ENCODE assay signal across 30 cellular contexts in the genomic region with DNA sequence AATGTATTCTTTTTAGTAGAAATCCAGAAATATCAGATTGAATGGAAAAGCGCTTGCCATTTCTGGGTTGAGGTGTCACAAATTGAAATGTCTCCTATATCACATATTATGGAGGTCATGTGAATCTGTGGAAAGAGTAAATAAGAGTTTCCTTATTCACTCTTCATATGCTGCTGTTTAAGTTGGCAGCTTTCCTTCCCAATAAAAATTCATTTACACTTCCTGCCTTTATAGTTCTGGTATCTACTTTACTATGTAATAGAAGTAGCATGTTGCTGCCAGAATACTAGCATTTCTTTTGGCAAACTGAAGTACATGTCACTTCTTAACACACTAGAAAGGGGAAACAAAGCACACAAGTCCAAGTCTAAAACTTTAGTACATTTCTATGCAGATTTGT.
"Had no signal": no experiment of that assay in that cellular context is flagged by ENCODE, and none has a peak within 500 bp of the region (broad histone marks: within the 10 kb centered on the region; RNA-seq: fewer than 3 reads in every experiment).

No MANE protein-coding gene starts in this region.

- H3K9me3 Mint-ChIP-seq: activated CD4-positive, alpha-beta T cell treated with anti-CD3 and anti-CD28 coated beads, Interleukin-2, amount 10 ng/mL, durations not matched to agents 7 days and 5 days; activated naive CD4-positive, alpha-beta T cell treated with anti-CD3 and anti-CD28 coated beads for 36 hours; activated naive CD4-positive, alpha-beta T cell treated with anti-CD3 and anti-CD28 coated beads, Interleukin-2, amount 50 U/mL, for 72 hours; activated T-cell treated with anti-CD3 and anti-CD28 coated beads, Interleukin-2, amount 50 U/mL, for 24 hours had no signal

- H3K4me3 Mint-ChIP-seq: activated CD4-positive, alpha-beta T cell treated with anti-CD3 and anti-CD28 coated beads for 36 hours; activated CD4-positive, alpha-beta T cell treated with anti-CD3 and anti-CD28 coated beads, Interleukin-2, amount 10 ng/mL, durations not matched to agents 7 days and 5 days; activated CD8-positive, alpha-beta T cell treated with anti-CD3 and anti-CD28 coated beads, Interleukin-2, amount 10 ng/mL, durations not matched to agents 7 days and 5 days; activated naive CD4-positive, alpha-beta T cell treated with anti-CD3 and anti-CD28 coated beads for 36 hours; activated T-cell treated with anti-CD3 and anti-CD28 coated beads, Interleukin-2, amount 50 U/mL, for 24 hours; activated T-helper 1 cell treated with anti-CD3 and anti-CD28 coated beads, Interleukin-12 subunit alpha, Interleukin-12 subunit beta, Interleukin-2, Interleukin-4 antibody, amounts not matched to agents 30 ng/mL and 10 ng/mL and 1 ng/mL, durations not matched to agents 14 hours and 24 hours and 36 hours; T-helper 1 cell treated with Interleukin-12 subunit alpha and Interleukin-12 subunit beta and Interleukin-4 antibody, amounts not matched to agents 30 μg/mL and 1 μg/mL, for 36 hours; T-helper 2 cell treated with Interferon-gamma antibody and Interleukin-4, amounts not matched to agents 5 μg/mL and 100 μg/mL, for 36 hours; WTC11 had no signal

- H3K27ac ChIP-seq: adrenal gland, body of pancreas, breast epithelium had no signal

- H3K4me2 ChIP-seq: SK-N-SH had no signal

- ATAC-seq: activated CD4-positive, alpha-beta T cell treated with anti-CD3 and anti-CD28 coated beads for 36 hours; activated CD4-positive, CD25-positive, alpha-beta regulatory T cell treated with anti-CD3 and anti-CD28 coated beads, Interleukin-2, amount 50 U/mL, for 24 hours; activated CD8-positive, alpha-beta T cell treated with anti-CD3 and anti-CD28 coated beads, Interleukin-2, amount 10 ng/mL, durations not matched to agents 7 days and 5 days; activated naive CD4-positive, alpha-beta T cell treated with anti-CD3 and anti-CD28 coated beads, Interleukin-2, amount 50 U/mL, for 72 hours; body of pancreas; WTC11 had no signal

- H3K27ac Mint-ChIP-seq: activated CD4-positive, alpha-beta T cell treated with anti-CD3 and anti-CD28 coated beads for 36 hours; activated CD4-positive, alpha-beta T cell treated with anti-CD3 and anti-CD28 coated beads, Interleukin-2, amount 10 ng/mL, durations not matched to agents 7 days and 5 days; activated CD8-positive, alpha-beta T cell treated with anti-CD3 and anti-CD28 coated beads, Interleukin-2, amount 10 ng/mL, durations not matched to agents 7 days and 5 days; activated naive CD4-positive, alpha-beta T cell treated with anti-CD3 and anti-CD28 coated beads for 36 hours; activated naive CD4-positive, alpha-beta T cell treated with anti-CD3 and anti-CD28 coated beads, Interleukin-2, amount 50 U/mL, for 72 hours; activated T-cell treated with anti-CD3 and anti-CD28 coated beads, Interleukin-2, amount 50 U/mL, for 24 hours; activated T-helper 1 cell treated with anti-CD3 and anti-CD28 coated beads, Interleukin-12 subunit alpha, Interleukin-12 subunit beta, Interleukin-2, Interleukin-4 antibody, amounts not matched to agents 30 ng/mL and 10 ng/mL and 1 ng/mL, durations not matched to agents 14 hours and 24 hours and 36 hours; T-helper 1 cell treated with Interleukin-12 subunit alpha and Interleukin-12 subunit beta and Interleukin-4 antibody, amounts not matched to agents 30 μg/mL and 1 μg/mL, for 36 hours; T-helper 2 cell treated with Interferon-gamma antibody and Interleukin-4, amounts not matched to agents 5 μg/mL and 100 μg/mL, for 36 hours; WTC11 had no signal

- H3K27me3 ChIP-seq: adrenal gland, body of pancreas, breast epithelium had no signal

- H3K36me3 ChIP-seq: adrenal gland, breast epithelium had no signal

- H3K9me3 ChIP-seq: adrenal gland, body of pancreas, breast epithelium, SK-N-SH had no signal

- H3K9me2 ChIP-seq: SK-N-SH had no signal

- H3K4me3 ChIP-seq: adrenal gland, body of pancreas, breast epithelium had no signal

- H3K4me1 ChIP-seq: body of pancreas, breast epithelium had no signal

- H3K4me1 Mint-ChIP-seq: activated CD4-positive, alpha-beta T cell treated with anti-CD3 and anti-CD28 coated beads for 36 hours; activated CD4-positive, alpha-beta T cell treated with anti-CD3 and anti-CD28 coated beads, Interleukin-2, amount 10 ng/mL, durations not matched to agents 7 days and 5 days had no signal

- DNase-seq: activated CD4-positive, alpha-beta T cell treated with anti-CD3 and anti-CD28 coated beads for 36 hours; activated CD4-positive, alpha-beta T cell treated with anti-CD3 and anti-CD28 coated beads, Interleukin-2, amount 10 ng/mL, durations not matched to agents 7 days and 5 days; activated CD4-positive, alpha-beta T cell treated with anti-CD3 and anti-CD28 coated beads, Interleukin-2, amount 50 U/mL, for 48 hours; activated CD8-positive, alpha-beta T cell treated with anti-CD3 and anti-CD28 coated beads, Interleukin-2, amount 10 ng/mL, durations not matched to agents 7 days and 5 days; activated gamma-delta T cell treated with Interleukin-2 at 50 U/mL for 16 hours; activated naive CD4-positive, alpha-beta T cell treated with anti-CD3 and anti-CD28 coated beads for 36 hours; activated T-cell treated with anti-CD3 and anti-CD28 coated beads, Interleukin-2, amount 50 U/mL, for 24 hours; adrenal gland; body of pancreas; Kasumi-1; KG1; MM.1S; MV-4-11; NCI-H1092 treated with DMSO at 0.1 percent for 48 hours; NCI-H1417; NCI-H146; NCI-H187; NCI-H2081 treated with DMSO at 0.1 percent for 48 hours; NCI-H226; NCI-H446 treated with DMSO at 0.1 percent for 48 hours; NCI-H524 treated with DMSO at 0.1 percent for 48 hours; Right ventricle myocardium superior; SK-N-SH had no signal
